11 cellular contexts compared by ENCODE assay signal in the genomic region with DNA sequence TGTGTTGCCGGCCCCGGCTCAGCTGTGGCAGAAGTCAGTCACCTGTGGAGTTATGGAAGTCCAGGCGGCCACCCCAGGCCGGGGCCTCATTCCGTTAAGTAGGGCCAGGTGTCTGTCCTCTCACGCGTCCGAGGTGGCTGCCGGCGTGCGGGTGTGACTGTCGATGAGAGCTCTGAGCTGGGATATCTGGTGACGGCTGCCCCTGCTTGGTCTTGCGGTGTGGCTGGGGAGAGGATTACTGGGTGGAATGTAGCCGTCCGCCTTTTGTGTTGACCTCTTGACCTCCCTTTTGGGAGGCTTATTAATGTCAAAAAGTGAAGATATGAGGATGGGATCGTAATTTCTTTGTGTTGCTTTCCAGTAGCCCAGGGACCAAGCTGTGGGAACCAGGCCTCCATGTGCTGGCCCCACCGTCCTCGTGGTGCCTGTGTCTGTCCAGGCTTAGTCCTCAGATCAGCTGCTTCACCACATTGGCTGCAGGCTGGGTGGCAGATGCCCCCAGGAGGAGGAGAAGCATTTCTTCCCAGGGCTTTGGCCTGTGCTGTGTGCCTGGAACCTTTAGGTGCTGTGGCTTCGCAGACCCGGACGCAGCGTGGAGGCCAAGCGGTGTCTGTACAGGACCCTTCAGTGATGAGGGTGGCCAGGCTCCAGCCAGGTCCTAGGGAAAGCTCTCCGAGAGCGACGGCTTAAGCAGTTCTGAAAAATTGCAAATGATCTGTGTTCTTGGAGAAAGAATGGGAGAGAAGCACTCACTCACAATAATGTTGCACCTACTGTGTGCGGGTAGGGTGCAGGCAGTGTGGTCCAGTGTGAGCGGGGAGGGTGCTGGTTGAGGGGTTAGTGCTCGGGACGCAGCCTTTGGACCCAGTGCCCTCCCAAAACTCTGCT. TPM values are rescaled to one million over a fixed set of nuclear protein-coding genes. Genes with fewer than 3 reads are reported as not detected.
DNase-seq lines count a peak whose midpoint lies in the region; ATAC-seq and TF ChIP-seq lines count a peak whose summit lies in the region.
"Had no signal": no experiment of that assay in that cellular context is flagged by ENCODE, and none has a peak within 500 bp of the region (broad histone marks: within the 10 kb centered on the region; RNA-seq: fewer than 3 reads in every experiment).

No MANE protein-coding gene starts in this region.

- H3K27me3 ChIP-seq in Caco-2 (replicated peaks; ENCODE audit: control insufficient read depth, insufficient read depth, low read length), result no peaks in the 10 kb centered on the region

- H3K27me3 Mint-ChIP-seq in Caco-2 (ENCODE audit: insufficient read depth, unreplicated experiment), result no peaks in the 10 kb centered on the region
- no peaks in the 10 kb centered on the region for H3K27me3 Mint-ChIP-seq in brain
- H3K27me3 Mint-ChIP-seq in nephron (ENCODE audit: low read depth), result no peaks in the 10 kb centered on the region
- H3K27me3 Mint-ChIP-seq in osteocyte (ENCODE audit: unreplicated experiment), result no peaks in the 10 kb centered on the region

- no TSS peak for BruUV-seq in Caco-2 (replicated peaks; lab: Mats Ljungman, UMichigan)

- peak overlapping the region; percentile 91 for H3K27ac ChIP-seq in KOPT-K1 (ENCODE audit: low read depth, low read length, poor library complexity, severe bottlenecking)

- H3K27ac Mint-ChIP-seq in Caco-2 (ENCODE audit: unreplicated experiment) (peak overlapping the region; percentile 53), brain (peak overlapping the region; percentile 24 to 96 (median 84)), nephron (peak overlapping the region; percentile 63 to 76 (median 74)), osteocyte (ENCODE audit: unreplicated experiment) (no peak overlapping the region)

- H3K4me3 Mint-ChIP-seq in Caco-2 (ENCODE audit: unreplicated experiment) (no peak overlapping the region), brain (peak overlapping the region in 1 of 5 experiments; percentile 15), nephron (peak overlapping the region in 2 of 3 experiments; percentile 35 to 62), osteocyte (ENCODE audit: unreplicated experiment) (no peak overlapping the region)
- H3K4me3 Mint-ChIP-seq: HFFc6 had no signal

- H3K9me3 Mint-ChIP-seq in Caco-2 (ENCODE audit: unreplicated experiment), result no peaks in the 10 kb centered on the region
- H3K9me3 Mint-ChIP-seq in brain, result peaks cover 0 to 7% (median 0%) of the 10 kb centered on the region in 5 experiments
- no peaks in the 10 kb centered on the region for H3K9me3 Mint-ChIP-seq in nephron
- H3K9me3 Mint-ChIP-seq in osteocyte (ENCODE audit: unreplicated experiment), result no peaks in the 10 kb centered on the region
- H3K9me3 Mint-ChIP-seq: HFFc6 had no signal

- intact Hi-C loops in Caco-2 (cut with micrococcal nuclease; ENCODE audit: unreplicated experiment), result no loop called here

- DNase-seq in Caco-2 (no peak), NCI-H2196 treated with DMSO at 0.1 percent for 48 hours (lab: John Stamatoyannopoulos, UW; ENCODE audit: unreplicated experiment) (no peak), osteocyte (ENCODE audit: extremely low spot score, unreplicated experiment) (no peak)
- no peak for DNase-seq in activated effector memory CD4-positive, alpha-beta T cell treated with Interleukin-2 at 50 U/mL for 16 hours

- H3K4me1 ChIP-seq in Caco-2, result peaks cover 23% of the 10 kb centered on the region

- no peaks in the 10 kb centered on the region for H3K9me3 ChIP-seq in Caco-2
- H3K9me3 ChIP-seq in KOPT-K1 (ENCODE audit: insufficient read depth, low read length, poor library complexity, severe bottlenecking), result no peaks in the 10 kb centered on the region

- peaks cover 16% of the 10 kb centered on the region for H3K4me1 Mint-ChIP-seq in Caco-2 (ENCODE audit: low read depth, unreplicated experiment)
- peaks cover 90% of the 10 kb centered on the region for H3K4me1 Mint-ChIP-seq in brain
- H3K4me1 Mint-ChIP-seq in nephron, result peaks cover 77% of the 10 kb centered on the region
- H3K4me1 Mint-ChIP-seq in osteocyte (ENCODE audit: unreplicated experiment), result peaks cover 65% of the 10 kb centered on the region

- H3K36me3 ChIP-seq in Caco-2 (ENCODE audit: control insufficient read depth, insufficient read depth, low read length) (no peaks in the 10 kb centered on the region), KOPT-K1 (ENCODE audit: insufficient read depth, low read length) (peaks cover 12% of the 10 kb centered on the region; the same call in 1 of the 2 replicates)

- no peak for ATAC-seq in HG03571 (IDR thresholded peaks at IDR 0.05; ENCODE audit: unreplicated experiment)

- no peak for TF ChIP-seq CTCF in Caco-2 (IDR thresholded peaks at IDR 0.05; ENCODE audit: insufficient read depth in 1 of 2, low read depth in 1 of 2, low read length in 1 of 2, severe bottlenecking in 1 of 2, unreplicated experiment in 1 of 2)
- no peak for TF ChIP-seq CTCF in brain (conservative IDR thresholded peaks at IDR 0.05)
- no peak for TF ChIP-seq CTCF in nephron (IDR thresholded peaks at IDR 0.05; ENCODE audit: unreplicated experiment in 3 of 3)
- TF ChIP-seq CTCF in osteocyte (IDR thresholded peaks at IDR 0.05), result no peak

- POLR2A ChIA-PET in Caco-2 (lab: Charles Lee), result no interaction called here

- no peak overlapping the region for H3K4me3 ChIP-seq in Caco-2 (ENCODE audit: low read depth, low read length)

- CTCF ChIA-PET in Caco-2 (lab: Charles Lee), result interaction anchor here (0.6 to 1.4 kb wide), 2 partner anchors 14 to 43 kb away, joined by 3 read pairs; no protein-coding TSS in a partner anchor

- H3K36me3 Mint-ChIP-seq in Caco-2 (ENCODE audit: insufficient read depth, unreplicated experiment), result peaks cover 6% of the 10 kb centered on the region
- peaks cover 7% of the 10 kb centered on the region for H3K36me3 Mint-ChIP-seq in brain
- no peaks in the 10 kb centered on the region for H3K36me3 Mint-ChIP-seq in nephron (ENCODE audit: low read depth)
- H3K36me3 Mint-ChIP-seq in osteocyte (ENCODE audit: unreplicated experiment), result no peaks in the 10 kb centered on the region

RNA-seq across cellular contexts. Expression of a gene that starts 23.2 kb away (rescaled TPM):
- total RNA-seq in Caco-2 (2022) (0.14 and 0.19 TPM in 2 replicates), osteocyte (not detected in 2 replicates)
- 0.31 TPM for polyA plus RNA-seq in brain (ENCODE audit: insufficient read depth, low read depth, low replicate concordance)
- total RNA-seq: HFFc6, omental fat pad, SK-MEL-5 had no signal

Comparison
In these comparisons a context has a peak if more than half of its experiments do, and no peak if none do; other contexts are left out.
1. H3K4me3 Mint-ChIP-seq: peak in nephron (2 of 3); none in Caco-2 (single experiment) and osteocyte (single experiment).